ENCODE assay signal across 22 cellular contexts in genomic region chr2:239064891-239065290, GRCh38.
"Had no signal": no experiment of that assay in that cellular context is flagged by ENCODE, and none has a peak within 500 bp of the region (broad histone marks: within the 10 kb centered on the region; RNA-seq: fewer than 3 reads in every experiment).

No MANE protein-coding gene starts in this region.

- H3K4me1 Mint-ChIP-seq: IgD-negative memory B cell, T-cell had no signal

- H3K27me3 Mint-ChIP-seq: IgD-negative memory B cell, T-cell had no signal

- DNase-seq: KBM-7, MV-4-11, NCI-H1048, NCI-H1105, NCI-H1417, NCI-H1436 treated with DMSO at 0.1 percent for 48 hours, NCI-H1694, NCI-H187 treated with DMSO at 0.1 percent for 48 hours, NCI-H2029 treated with DMSO at 0.1 percent for 48 hours, NCI-H2171 treated with DMSO at 0.1 percent for 48 hours, NCI-H345, NCI-H446 treated with DMSO at 0.1 percent for 48 hours, NCI-H524, NCI-H526 treated with DMSO at 0.1 percent for 48 hours, NCI-H774, RPMI8226, SHP77, SW 1271, T-cell had no signal

- ATAC-seq: T-cell had no signal

- H3K4me3 Mint-ChIP-seq: IgD-negative memory B cell, T-cell had no signal

- FAIRE-seq: RCC 7860 had no signal

- H3K4me2 ChIP-seq: SK-N-SH had no signal

- H3K9me3 Mint-ChIP-seq: IgD-negative memory B cell, T-cell had no signal

- H3K27ac Mint-ChIP-seq: T-cell had no signal

- H3K9ac ChIP-seq: SK-N-SH had no signal

- H3K9me3 ChIP-seq: SK-N-SH had no signal
